In the genomic region with DNA sequence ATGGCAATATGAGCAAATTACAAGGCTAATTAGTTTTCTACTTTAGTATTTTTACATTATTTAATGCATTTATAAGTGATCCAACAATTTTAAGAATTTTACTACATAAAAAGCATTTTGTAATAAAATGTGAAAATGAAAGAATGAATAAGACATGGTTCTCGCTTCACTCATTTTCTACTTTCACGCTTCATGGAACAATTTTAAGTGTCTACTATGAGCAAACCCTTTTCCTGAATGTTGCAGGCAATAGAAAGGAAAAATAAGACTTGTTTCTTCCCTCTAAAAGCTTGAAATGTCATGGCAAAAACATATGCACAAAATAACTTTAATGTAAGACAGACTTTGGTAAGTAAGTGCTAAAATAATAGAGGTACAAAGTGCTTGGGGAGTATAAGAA, we compare ENCODE assay signal across 2 cellular contexts.
TF ChIP-seq lines count a peak whose summit lies in the region.

No MANE protein-coding gene starts in this region.

TF ChIP-seq in SK-N-SH, 30 proteins besides CTCF, POLR2A, EP300 and RAD21 (continued from another document):
- TF ChIP-seq, protein P1, sequence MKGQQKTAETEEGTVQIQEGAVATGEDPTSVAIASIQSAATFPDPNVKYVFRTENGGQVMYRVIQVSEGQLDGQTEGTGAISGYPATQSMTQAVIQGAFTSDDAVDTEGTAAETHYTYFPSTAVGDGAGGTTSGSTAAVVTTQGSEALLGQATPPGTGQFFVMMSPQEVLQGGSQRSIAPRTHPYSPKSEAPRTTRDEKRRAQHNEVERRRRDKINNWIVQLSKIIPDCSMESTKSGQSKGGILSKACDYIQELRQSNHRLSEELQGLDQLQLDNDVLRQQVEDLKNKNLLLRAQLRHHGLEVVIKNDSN (IDR thresholded peaks at IDR 0.05; ENCODE audit: borderline replicate concordance, low read depth) = no peak
- no peak for TF ChIP-seq EZH2phosphoT487 (IDR thresholded peaks at IDR 0.05; ENCODE audit: borderline replicate concordance, low read depth)

TF ChIP-seq in SK-N-SH treated with all-trans-retinoic acid at 6 μM for 48 hours, 23 proteins besides CTCF, POLR2A, EP300 and RAD21 (continued from another document):
- TF ChIP-seq, protein P2, sequence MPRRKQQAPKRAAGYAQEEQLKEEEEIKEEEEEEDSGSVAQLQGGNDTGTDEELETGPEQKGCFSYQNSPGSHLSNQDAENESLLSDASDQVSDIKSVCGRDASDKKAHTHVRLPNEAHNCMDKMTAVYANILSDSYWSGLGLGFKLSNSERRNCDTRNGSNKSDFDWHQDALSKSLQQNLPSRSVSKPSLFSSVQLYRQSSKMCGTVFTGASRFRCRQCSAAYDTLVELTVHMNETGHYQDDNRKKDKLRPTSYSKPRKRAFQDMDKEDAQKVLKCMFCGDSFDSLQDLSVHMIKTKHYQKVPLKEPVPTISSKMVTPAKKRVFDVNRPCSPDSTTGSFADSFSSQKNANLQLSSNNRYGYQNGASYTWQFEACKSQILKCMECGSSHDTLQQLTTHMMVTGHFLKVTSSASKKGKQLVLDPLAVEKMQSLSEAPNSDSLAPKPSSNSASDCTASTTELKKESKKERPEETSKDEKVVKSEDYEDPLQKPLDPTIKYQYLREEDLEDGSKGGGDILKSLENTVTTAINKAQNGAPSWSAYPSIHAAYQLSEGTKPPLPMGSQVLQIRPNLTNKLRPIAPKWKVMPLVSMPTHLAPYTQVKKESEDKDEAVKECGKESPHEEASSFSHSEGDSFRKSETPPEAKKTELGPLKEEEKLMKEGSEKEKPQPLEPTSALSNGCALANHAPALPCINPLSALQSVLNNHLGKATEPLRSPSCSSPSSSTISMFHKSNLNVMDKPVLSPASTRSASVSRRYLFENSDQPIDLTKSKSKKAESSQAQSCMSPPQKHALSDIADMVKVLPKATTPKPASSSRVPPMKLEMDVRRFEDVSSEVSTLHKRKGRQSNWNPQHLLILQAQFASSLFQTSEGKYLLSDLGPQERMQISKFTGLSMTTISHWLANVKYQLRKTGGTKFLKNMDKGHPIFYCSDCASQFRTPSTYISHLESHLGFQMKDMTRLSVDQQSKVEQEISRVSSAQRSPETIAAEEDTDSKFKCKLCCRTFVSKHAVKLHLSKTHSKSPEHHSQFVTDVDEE (CRISPR knock-in tag; IDR thresholded peaks at IDR 0.05) = no peak
- TF ChIP-seq ZFP30 (CRISPR knock-in tag; IDR thresholded peaks at IDR 0.05) (no peak), ZNF70 (CRISPR knock-in tag; IDR thresholded peaks at IDR 0.05) (no peak), SNAI2 (CRISPR knock-in tag; IDR thresholded peaks at IDR 0.05) (no peak), ZFP3 (CRISPR knock-in tag; IDR thresholded peaks at IDR 0.05) (no peak), PPARA (CRISPR knock-in tag; IDR thresholded peaks at IDR 0.05; ENCODE audit: borderline replicate concordance) (no peak), ISL1 (CRISPR knock-in tag; IDR thresholded peaks at IDR 0.05) (no peak), CSRNP3 (CRISPR knock-in tag; IDR thresholded peaks at IDR 0.05) (no peak), ZNF8 (CRISPR knock-in tag; IDR thresholded peaks at IDR 0.05) (no peak)
